Comparison of ENCODE assay signal across 8 cellular contexts in genomic region chr4:153083447-153083921, GRCh38.
DNase-seq lines count a peak whose midpoint lies in the region; ATAC-seq and TF ChIP-seq lines count a peak whose summit lies in the region.

No MANE protein-coding gene starts in this region.

- H3K36me3 Mint-ChIP-seq in mesothelial cell of epicardium: no peaks in the 10 kb centered on the region

- H3K4me3 Mint-ChIP-seq in mesothelial cell of epicardium: no peak overlapping the region

- no peaks in the 10 kb centered on the region for H3K9me3 Mint-ChIP-seq in mesothelial cell of epicardium

- DNase-seq in COR-L47 (lab: John Stamatoyannopoulos, UW): peak; percentile 71
- DNase-seq in NCI-H526 treated with DMSO at 0.1 percent for 48 hours (lab: John Stamatoyannopoulos, UW): peak; percentile 91
- DNase-seq in activated CD4-positive, alpha-beta T cell treated with anti-CD3 and anti-CD28 coated beads, Interleukin-2, amount 50 U/mL, for 48 hours: peak; percentile 44 to 52
- DNase-seq in epidermal melanocyte (ENCODE audit: insufficient read length, low spot score): peak; percentile 79
- DNase-seq in mesothelial cell of epicardium (ENCODE audit: low spot score in 2 of 2, unreplicated experiment in 2 of 2): peak in 1 of 2 experiments; percentile 56
- peak; percentile 45 for DNase-seq in stimulated activated naive CD8-positive, alpha-beta T cell treated with anti-CD3 and anti-CD28 coated beads, Interleukin-15, Interleukin-2, amounts not matched to agents 100 U/mL and 50 U/mL, for 24 hours

- H3K27me3 Mint-ChIP-seq in mesothelial cell of epicardium (ENCODE audit: low read depth): no peaks in the 10 kb centered on the region

- peak; percentile 39 for TF ChIP-seq CTCF in mesothelial cell of epicardium (IDR thresholded peaks at IDR 0.05; ENCODE audit: unreplicated experiment)

- H3K27ac Mint-ChIP-seq in mesothelial cell of epicardium: peak overlapping the region; percentile 77

- ATAC-seq in GM19463 (IDR thresholded peaks at IDR 0.05; ENCODE audit: unreplicated experiment): peak; percentile 70
- ATAC-seq in HG03575 (IDR thresholded peaks at IDR 0.05; ENCODE audit: extremely low read depth, insufficient number of reproducible peaks, low FRiP score, unreplicated experiment): peak; percentile 79
- peak; percentile 47 for ATAC-seq in stimulated activated naive CD8-positive, alpha-beta T cell treated with anti-CD3 and anti-CD28 coated beads, Interleukin-15, Interleukin-2, amounts not matched to agents 100 U/mL and 50 U/mL, for 24 hours

- peaks cover 18% of the 10 kb centered on the region for H3K4me1 Mint-ChIP-seq in mesothelial cell of epicardium
